1 cellular context compared by ENCODE assay signal in the genomic region with DNA sequence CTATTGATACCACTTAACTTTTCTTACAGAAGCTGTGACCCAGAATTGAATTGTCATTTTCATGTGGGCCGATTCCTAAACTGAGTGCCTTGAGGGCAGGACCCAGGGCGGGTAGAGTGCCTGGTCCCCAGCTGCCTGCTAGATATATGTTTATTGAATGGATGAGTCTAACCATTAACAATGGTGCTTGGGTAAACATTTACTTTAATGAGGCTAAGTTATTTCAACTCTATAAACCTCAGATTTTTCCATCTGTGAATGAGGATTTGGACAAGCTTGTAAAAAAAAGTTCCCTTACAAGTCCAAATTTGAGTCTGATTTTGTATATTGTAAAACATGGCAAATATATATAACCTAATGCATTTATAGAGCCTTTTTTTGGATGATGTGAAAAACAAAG.
TF ChIP-seq lines count a peak whose summit lies in the region.

No MANE protein-coding gene starts in this region.

TF ChIP-seq in IMR-90, 13 proteins besides CTCF, POLR2A, EP300 and RAD21:
- TF ChIP-seq SMC3 (IDR thresholded peaks at IDR 0.05; ENCODE audit: low read depth, low read length) (no peak), MAFK (IDR thresholded peaks at IDR 0.05; ENCODE audit: low read depth, low read length) (no peak), CEBPB (IDR thresholded peaks at IDR 0.05; ENCODE audit: low read depth, low read length) (no peak), MXI1 (IDR thresholded peaks at IDR 0.05; ENCODE audit: borderline replicate concordance, low read depth, low read length) (no peak), FOS (IDR thresholded peaks at IDR 0.05; ENCODE audit: low read depth, low read length) (no peak), MAZ (IDR thresholded peaks at IDR 0.05; ENCODE audit: borderline replicate concordance, low read depth, low read length) (no peak), BHLHE40 (IDR thresholded peaks at IDR 0.05; ENCODE audit: low read depth, low read length) (no peak), RCOR1 (IDR thresholded peaks at IDR 0.05; ENCODE audit: insufficient replicate concordance, low read length) (no peak)
- TF ChIP-seq, protein P1, sequence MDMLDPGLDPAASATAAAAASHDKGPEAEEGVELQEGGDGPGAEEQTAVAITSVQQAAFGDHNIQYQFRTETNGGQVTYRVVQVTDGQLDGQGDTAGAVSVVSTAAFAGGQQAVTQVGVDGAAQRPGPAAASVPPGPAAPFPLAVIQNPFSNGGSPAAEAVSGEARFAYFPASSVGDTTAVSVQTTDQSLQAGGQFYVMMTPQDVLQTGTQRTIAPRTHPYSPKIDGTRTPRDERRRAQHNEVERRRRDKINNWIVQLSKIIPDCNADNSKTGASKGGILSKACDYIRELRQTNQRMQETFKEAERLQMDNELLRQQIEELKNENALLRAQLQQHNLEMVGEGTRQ (IDR thresholded peaks at IDR 0.05; ENCODE audit: low read depth, low read length) = no peak
